Comparison of ENCODE assay signal across 1 cellular context in the genomic region with DNA sequence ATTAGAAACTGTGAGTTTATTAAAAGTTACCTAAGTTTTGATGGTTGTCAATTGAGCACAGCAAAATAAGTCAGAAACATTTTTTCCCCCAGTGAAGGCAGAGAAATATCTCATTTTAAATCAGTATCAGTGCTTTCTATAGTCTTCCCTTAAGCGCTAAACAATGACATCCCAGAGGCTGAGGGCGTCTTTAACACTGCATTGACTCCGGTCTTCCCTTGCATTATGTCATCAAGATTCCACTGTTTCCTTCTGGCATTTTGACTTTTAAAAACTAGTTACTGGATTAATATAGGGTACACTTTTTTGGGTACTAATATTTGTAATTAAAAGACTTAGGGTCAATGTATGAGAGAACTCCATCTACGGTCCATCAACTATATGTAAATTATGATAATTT.
TF ChIP-seq lines count a peak whose summit lies in the region.

No MANE protein-coding gene starts in this region.

TF ChIP-seq in HEK293, 187 proteins besides CTCF, POLR2A, EP300 and RAD21 (continued from another document):
- TF ChIP-seq, protein P1, sequence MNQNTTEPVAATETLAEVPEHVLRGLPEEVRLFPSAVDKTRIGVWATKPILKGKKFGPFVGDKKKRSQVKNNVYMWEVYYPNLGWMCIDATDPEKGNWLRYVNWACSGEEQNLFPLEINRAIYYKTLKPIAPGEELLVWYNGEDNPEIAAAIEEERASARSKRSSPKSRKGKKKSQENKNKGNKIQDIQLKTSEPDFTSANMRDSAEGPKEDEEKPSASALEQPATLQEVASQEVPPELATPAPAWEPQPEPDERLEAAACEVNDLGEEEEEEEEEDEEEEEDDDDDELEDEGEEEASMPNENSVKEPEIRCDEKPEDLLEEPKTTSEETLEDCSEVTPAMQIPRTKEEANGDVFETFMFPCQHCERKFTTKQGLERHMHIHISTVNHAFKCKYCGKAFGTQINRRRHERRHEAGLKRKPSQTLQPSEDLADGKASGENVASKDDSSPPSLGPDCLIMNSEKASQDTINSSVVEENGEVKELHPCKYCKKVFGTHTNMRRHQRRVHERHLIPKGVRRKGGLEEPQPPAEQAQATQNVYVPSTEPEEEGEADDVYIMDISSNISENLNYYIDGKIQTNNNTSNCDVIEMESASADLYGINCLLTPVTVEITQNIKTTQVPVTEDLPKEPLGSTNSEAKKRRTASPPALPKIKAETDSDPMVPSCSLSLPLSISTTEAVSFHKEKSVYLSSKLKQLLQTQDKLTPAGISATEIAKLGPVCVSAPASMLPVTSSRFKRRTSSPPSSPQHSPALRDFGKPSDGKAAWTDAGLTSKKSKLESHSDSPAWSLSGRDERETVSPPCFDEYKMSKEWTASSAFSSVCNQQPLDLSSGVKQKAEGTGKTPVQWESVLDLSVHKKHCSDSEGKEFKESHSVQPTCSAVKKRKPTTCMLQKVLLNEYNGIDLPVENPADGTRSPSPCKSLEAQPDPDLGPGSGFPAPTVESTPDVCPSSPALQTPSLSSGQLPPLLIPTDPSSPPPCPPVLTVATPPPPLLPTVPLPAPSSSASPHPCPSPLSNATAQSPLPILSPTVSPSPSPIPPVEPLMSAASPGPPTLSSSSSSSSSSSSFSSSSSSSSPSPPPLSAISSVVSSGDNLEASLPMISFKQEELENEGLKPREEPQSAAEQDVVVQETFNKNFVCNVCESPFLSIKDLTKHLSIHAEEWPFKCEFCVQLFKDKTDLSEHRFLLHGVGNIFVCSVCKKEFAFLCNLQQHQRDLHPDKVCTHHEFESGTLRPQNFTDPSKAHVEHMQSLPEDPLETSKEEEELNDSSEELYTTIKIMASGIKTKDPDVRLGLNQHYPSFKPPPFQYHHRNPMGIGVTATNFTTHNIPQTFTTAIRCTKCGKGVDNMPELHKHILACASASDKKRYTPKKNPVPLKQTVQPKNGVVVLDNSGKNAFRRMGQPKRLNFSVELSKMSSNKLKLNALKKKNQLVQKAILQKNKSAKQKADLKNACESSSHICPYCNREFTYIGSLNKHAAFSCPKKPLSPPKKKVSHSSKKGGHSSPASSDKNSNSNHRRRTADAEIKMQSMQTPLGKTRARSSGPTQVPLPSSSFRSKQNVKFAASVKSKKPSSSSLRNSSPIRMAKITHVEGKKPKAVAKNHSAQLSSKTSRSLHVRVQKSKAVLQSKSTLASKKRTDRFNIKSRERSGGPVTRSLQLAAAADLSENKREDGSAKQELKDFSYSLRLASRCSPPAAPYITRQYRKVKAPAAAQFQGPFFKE (tag by site-specific recombination; IDR thresholded peaks at IDR 0.05; ENCODE audit: borderline replicate concordance): no peak
- no peak for TF ChIP-seq ZFP41 (tag by site-specific recombination; IDR thresholded peaks at IDR 0.05; ENCODE audit: borderline replicate concordance)
- TF ChIP-seq, protein P2, sequence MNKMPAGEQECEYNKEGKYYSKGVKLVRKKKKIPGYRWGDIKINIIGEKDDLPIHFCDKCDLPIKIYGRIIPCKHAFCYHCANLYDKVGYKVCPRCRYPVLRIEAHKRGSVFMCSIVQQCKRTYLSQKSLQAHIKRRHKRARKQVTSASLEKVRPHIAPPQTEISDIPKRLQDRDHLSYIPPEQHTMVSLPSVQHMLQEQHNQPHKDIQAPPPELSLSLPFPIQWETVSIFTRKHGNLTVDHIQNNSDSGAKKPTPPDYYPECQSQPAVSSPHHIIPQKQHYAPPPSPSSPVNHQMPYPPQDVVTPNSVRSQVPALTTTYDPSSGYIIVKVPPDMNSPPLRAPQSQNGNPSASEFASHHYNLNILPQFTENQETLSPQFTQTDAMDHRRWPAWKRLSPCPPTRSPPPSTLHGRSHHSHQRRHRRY (tag by site-specific recombination; IDR thresholded peaks at IDR 0.05): no peak
- TF ChIP-seq, protein P3, sequence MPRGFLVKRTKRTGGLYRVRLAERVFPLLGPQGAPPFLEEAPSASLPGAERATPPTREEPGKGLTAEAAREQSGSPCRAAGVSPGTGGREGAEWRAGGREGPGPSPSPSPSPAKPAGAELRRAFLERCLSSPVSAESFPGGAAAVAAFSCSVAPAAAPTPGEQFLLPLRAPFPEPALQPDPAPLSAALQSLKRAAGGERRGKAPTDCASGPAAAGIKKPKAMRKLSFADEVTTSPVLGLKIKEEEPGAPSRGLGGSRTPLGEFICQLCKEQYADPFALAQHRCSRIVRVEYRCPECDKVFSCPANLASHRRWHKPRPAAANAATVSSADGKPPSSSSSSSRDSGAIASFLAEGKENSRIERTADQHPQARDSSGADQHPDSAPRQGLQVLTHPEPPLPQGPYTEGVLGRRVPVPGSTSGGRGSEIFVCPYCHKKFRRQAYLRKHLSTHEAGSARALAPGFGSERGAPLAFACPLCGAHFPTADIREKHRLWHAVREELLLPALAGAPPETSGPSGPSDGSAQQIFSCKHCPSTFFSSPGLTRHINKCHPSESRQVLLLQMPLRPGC (tag by site-specific recombination; IDR thresholded peaks at IDR 0.05): no peak
